21 cellular contexts compared by ENCODE assay signal in the genomic region with DNA sequence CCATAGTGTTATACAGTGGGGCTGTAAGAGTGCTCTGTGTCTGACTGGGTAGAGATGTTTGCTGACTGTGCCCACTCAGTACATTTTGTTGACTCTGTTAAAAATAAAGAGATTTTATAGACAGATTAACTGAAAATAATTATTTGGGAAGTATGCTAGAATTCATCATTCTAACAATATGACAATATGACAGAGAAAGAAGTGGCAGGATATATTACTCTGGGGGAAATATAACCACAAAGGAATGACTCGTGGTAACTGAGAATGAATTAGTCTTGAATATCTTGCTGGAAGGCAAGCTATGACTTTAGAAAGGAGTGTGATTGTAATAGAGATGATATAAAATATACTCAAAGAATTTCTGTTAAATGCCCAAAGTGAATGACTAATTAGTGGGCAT. TPM values are rescaled to one million over a fixed set of nuclear protein-coding genes. Genes with fewer than 3 reads are reported as not detected.
DNase-seq lines count a peak whose midpoint lies in the region; ATAC-seq, FAIRE-seq and TF ChIP-seq lines count a peak whose summit lies in the region.
"Had no signal": no experiment of that assay in that cellular context is flagged by ENCODE, and none has a peak within 500 bp of the region (broad histone marks: within the 10 kb centered on the region; RNA-seq: fewer than 3 reads in every experiment).

No MANE protein-coding gene starts in this region.

- H3K9ac ChIP-seq in GM23248 (no peak overlapping the region), PC-3 (ENCODE audit: low read length) (no peak overlapping the region)

- H3K27ac Mint-ChIP-seq in stimulated activated naive CD8-positive, alpha-beta T cell treated with anti-CD3 and anti-CD28 coated beads, Interleukin-15, amount 100 ng/mL, for 72 hours, result no peak overlapping the region

- H3K36me3 ChIP-seq in GM23248 (ENCODE audit: low read depth) (peaks cover 19% of the 10 kb centered on the region), PC-3 (ENCODE audit: low read depth, low read length) (peaks cover 33% of the 10 kb centered on the region; the same call in 1 of the 2 replicates), bronchial epithelial cell (ENCODE audit: control insufficient read depth, insufficient read depth, low read length) (peaks cover 1% of the 10 kb centered on the region)

- FAIRE-seq in bronchial epithelial cell (lab: Jason Lieb, UNC), result no peak
- FAIRE-seq: D721Med, GM19239 had no signal

- no peak overlapping the region for H2AFZ ChIP-seq in GM23248
- H2AFZ ChIP-seq in PC-3 (ENCODE audit: low read length), result no peak overlapping the region

- no peaks in the 10 kb centered on the region for H3K9me3 Mint-ChIP-seq in stimulated activated naive CD8-positive, alpha-beta T cell treated with anti-CD3 and anti-CD28 coated beads, Interleukin-15, amount 100 ng/mL, for 72 hours

- WGBS in GM23248 (ENCODE audit: low coverage in 1 of 2, low lambda C conversion rate in 2 of 2, missing lambda C conversion rate in 2 of 2), 2 experiments, result 20 to 21% methylated on average over 1 of the region's 1 CpG

- H3F3A ChIP-seq in GM23248 (ENCODE audit: insufficient read depth), result peaks cover 59% of the 10 kb centered on the region
- H3F3A ChIP-seq in PC-3 (ENCODE audit: low read length, unreplicated experiment), result no peaks in the 10 kb centered on the region

- H3K4me2 ChIP-seq in GM23248 (ENCODE audit: unreplicated experiment), result no peak overlapping the region
- H3K4me2 ChIP-seq in PC-3 (ENCODE audit: low read length), result no peak overlapping the region

- H3K79me2 ChIP-seq in GM23248 (ENCODE audit: insufficient read depth), result no peaks in the 10 kb centered on the region
- H3K79me2 ChIP-seq in PC-3 (ENCODE audit: low read length), result no peaks in the 10 kb centered on the region

- DNase-seq in GM23248, result peak; percentile 17
- DNase-seq in PC-3, result peak; percentile 54
- DNase-seq in bronchial epithelial cell (ENCODE audit: low read depth), result peak; percentile 20
- DNase-seq in renal cortical epithelial cell (ENCODE audit: low read depth), result peak; percentile 12
- no peak for DNase-seq in NCI-H510A (lab: John Stamatoyannopoulos, UW)
- DNase-seq in left lobe of liver (ENCODE audit: low spot score), result no peak
- no peak for DNase-seq in stimulated activated naive CD8-positive, alpha-beta T cell treated with anti-CD3 and anti-CD28 coated beads, Interleukin-15, amount 100 ng/mL, for 72 hours
- DNase-seq: BE2C, DMS53, EL, H7, KBM-7, NCI-H1092, NCI-H1436, NCI-H187 treated with DMSO at 0.1 percent for 48 hours, NCI-H524, NCI-H774, Peyer's patch, SJCRH30 had no signal

- no peaks in the 10 kb centered on the region for H3K9me2 ChIP-seq in GM23248 (ENCODE audit: insufficient read depth)
- no peaks in the 10 kb centered on the region for H3K9me2 ChIP-seq in PC-3 (replicated peaks; ENCODE audit: low read length)

- H3K27ac ChIP-seq in GM23248, result peak overlapping the region; percentile 7
- no peak overlapping the region for H3K27ac ChIP-seq in PC-3 (ENCODE audit: low read length)
- H3K27ac ChIP-seq: Peyer's patch, SJCRH30 had no signal

- CTCF ChIA-PET in PC-3 (lab: Charles Lee), result interaction anchor here (0.5 kb wide), 1 partner anchor 32 kb away, joined by 3 read pairs; no protein-coding TSS in a partner anchor

- POLR2A ChIA-PET in PC-3 (lab: Charles Lee; ENCODE audit: unreplicated experiment), result no interaction called here

- H3K4me3 Mint-ChIP-seq in stimulated activated naive CD8-positive, alpha-beta T cell treated with anti-CD3 and anti-CD28 coated beads, Interleukin-15, amount 100 ng/mL, for 72 hours, result no peak overlapping the region

- H3K27me3 ChIP-seq in GM23248 (replicated peaks; ENCODE audit: insufficient read depth) (no peaks in the 10 kb centered on the region), PC-3 (ENCODE audit: low read length) (no peaks in the 10 kb centered on the region), bronchial epithelial cell (ENCODE audit: control insufficient read depth, insufficient read depth, low read length) (no peaks in the 10 kb centered on the region)
- H3K27me3 ChIP-seq: BE2C, Peyer's patch, SJCRH30 had no signal

- intact Hi-C loops in PC-3 (cut with micrococcal nuclease), result loop anchor here (5.0 kb wide), 2 partner anchors 95 to 470 kb away; a partner anchor contains a TSS

- no peaks in the 10 kb centered on the region for H3K27me3 Mint-ChIP-seq in stimulated activated naive CD8-positive, alpha-beta T cell treated with anti-CD3 and anti-CD28 coated beads, Interleukin-15, amount 100 ng/mL, for 72 hours

- no TSS peak for BruUV-seq in PC-3 (replicated peaks; lab: Mats Ljungman, UMichigan)

- H3K9me3 ChIP-seq in GM23248 (ENCODE audit: low read depth), result no peaks in the 10 kb centered on the region
- no peaks in the 10 kb centered on the region for H3K9me3 ChIP-seq in PC-3 (ENCODE audit: low read length)
- H3K9me3 ChIP-seq: BE2C, Peyer's patch, SJCRH30 had no signal

- H3K4me3 ChIP-seq in GM23248 (no peak overlapping the region), PC-3 (ENCODE audit: low read length) (no peak overlapping the region), bronchial epithelial cell (ENCODE audit: low read depth, low read length) (no peak overlapping the region)
- H3K4me3 ChIP-seq: Peyer's patch, SJCRH30 had no signal

- ATAC-seq in PC-3, result peak; percentile 28
- no peak for ATAC-seq in left lobe of liver
- ATAC-seq in stimulated activated naive CD8-positive, alpha-beta T cell treated with anti-CD3 and anti-CD28 coated beads, Interleukin-15, amount 100 ng/mL, for 72 hours, result no peak

- TF ChIP-seq CTCF in PC-3 (conservative IDR thresholded peaks at IDR 0.05; ENCODE audit: low read depth, low read length), result no peak
- no peak for TF ChIP-seq CTCF in bronchial epithelial cell (IDR thresholded peaks at IDR 0.05; ENCODE audit: insufficient read depth, low read length, severe bottlenecking)

- H3K4me1 Mint-ChIP-seq in stimulated activated naive CD8-positive, alpha-beta T cell treated with anti-CD3 and anti-CD28 coated beads, Interleukin-15, amount 100 ng/mL, for 72 hours, result peaks cover 4% of the 10 kb centered on the region

- peaks cover 32% of the 10 kb centered on the region for H3K4me1 ChIP-seq in GM23248 (ENCODE audit: insufficient read depth)
- H3K4me1 ChIP-seq in PC-3 (ENCODE audit: insufficient read depth, low read length), result peaks cover 22% of the 10 kb centered on the region
- H3K4me1 ChIP-seq: BE2C, SJCRH30 had no signal

- in situ Hi-C loops in GM23248 (cut with MboI), result loop anchor here (25.0 kb wide), 1 partner anchor 420 kb away; a partner anchor contains a TSS

- no peaks in the 10 kb centered on the region for H4K20me1 ChIP-seq in GM23248 (ENCODE audit: insufficient read depth)
- H4K20me1 ChIP-seq in PC-3 (ENCODE audit: low read length), result no peaks in the 10 kb centered on the region

RNA-seq across cellular contexts. Expression of a gene that starts 46.8 kb away (rescaled TPM):
- 217 and 271 TPM in 2 replicates for total RNA-seq in GM23248 (2014; rRNA removed; shearing (Covaris generic))
- polyA plus RNA-seq in GM23248 (2016; fragmentation: Nextera tagmentation; extraction: Ambion mirVana), result 188 and 193 TPM in 2 replicates
- total RNA-seq in PC-3 (2014; rRNA removed), result 146 and 148 TPM in 2 replicates
- 75.8 and 108 TPM in 2 replicates for total RNA-seq in bronchial epithelial cell
- total RNA-seq in renal cortical epithelial cell, result 188 and 221 TPM in 2 replicates
- 15.8 TPM for total RNA-seq in left lobe of liver

Comparison
In these comparisons a context has a peak if more than half of its experiments do, and no peak if none do; other contexts are left out.
1. DNase-seq: peak in GM23248 (single experiment), PC-3 (single experiment), bronchial epithelial cell (single experiment) and renal cortical epithelial cell (single experiment); none in NCI-H510A (single experiment), left lobe of liver (single experiment) and stimulated activated naive CD8-positive, alpha-beta T cell treated with anti-CD3 and anti-CD28 coated beads, Interleukin-15, amount 100 ng/mL, for 72 hours (0 of 2).